ENCODE assay signal across 20 cellular contexts in genomic region chr14:91065266-91065665, GRCh38. TPM values are rescaled to one million over a fixed set of nuclear protein-coding genes. Genes with fewer than 3 reads are reported as not detected.
DNase-seq lines count a peak whose midpoint lies in the region; ATAC-seq and TF ChIP-seq lines count a peak whose summit lies in the region.
"Had no signal": no experiment of that assay in that cellular context is flagged by ENCODE, and none has a peak within 500 bp of the region (broad histone marks: within the 10 kb centered on the region; RNA-seq: fewer than 3 reads in every experiment).

No MANE protein-coding gene starts in this region.

- no peak for ATAC-seq in activated CD4-positive, alpha-beta T cell treated with anti-CD3 and anti-CD28 coated beads for 36 hours
- ATAC-seq in natural killer cell, result no peak
- ATAC-seq: lower lobe of right lung, upper lobe of right lung had no signal

- no peak for TF ChIP-seq POLR2A in lower leg skin (IDR thresholded peaks at IDR 0.05)

- no peaks in the 10 kb centered on the region for H3K9me3 ChIP-seq in CD8-positive, alpha-beta memory T cell (ENCODE audit: low read length)
- H3K9me3 ChIP-seq: Caco-2, lower lobe of right lung, upper lobe of right lung had no signal

- H3K27me3 Mint-ChIP-seq in activated CD4-positive, alpha-beta T cell treated with anti-CD3 and anti-CD28 coated beads for 36 hours, result no peaks in the 10 kb centered on the region
- H3K27me3 Mint-ChIP-seq in CD8-positive, alpha-beta memory T cell, result no peaks in the 10 kb centered on the region
- no peaks in the 10 kb centered on the region for H3K27me3 Mint-ChIP-seq in activated naive CD8-positive, alpha-beta T cell treated with anti-CD3 and anti-CD28 coated beads for 36 hours
- H3K27me3 Mint-ChIP-seq in natural killer cell (ENCODE audit: low read depth in 2 of 2), result no peaks in the 10 kb centered on the region

- peak overlapping the region; percentile 61 for H3K27ac Mint-ChIP-seq in activated CD4-positive, alpha-beta T cell treated with anti-CD3 and anti-CD28 coated beads for 36 hours
- H3K27ac Mint-ChIP-seq in CD8-positive, alpha-beta memory T cell, result peak overlapping the region in 7 of 8 donors; percentile 14 to 86 (median 44)
- H3K27ac Mint-ChIP-seq in activated naive CD8-positive, alpha-beta T cell treated with anti-CD3 and anti-CD28 coated beads for 36 hours, result peak overlapping the region; percentile 66
- peak overlapping the region; percentile 91 to 94 for H3K27ac Mint-ChIP-seq in natural killer cell
- H3K27ac Mint-ChIP-seq: IgD-negative memory B cell had no signal

- H3K27ac ChIP-seq in CD8-positive, alpha-beta memory T cell (ENCODE audit: low read depth, low read length), result no peak overlapping the region
- H3K27ac ChIP-seq: esophagus squamous epithelium, lower lobe of right lung, upper lobe of right lung had no signal

- no peak for TF ChIP-seq CTCF in natural killer cell (IDR thresholded peaks at IDR 0.05)
- no peak for TF ChIP-seq CTCF in lower leg skin (IDR thresholded peaks at IDR 0.05)
- TF ChIP-seq CTCF in GM10248 (IDR thresholded peaks at IDR 0.05; ENCODE audit: control extremely low read depth, extremely low read depth, low read depth, missing control alignments), result no peak

- no peaks in the 10 kb centered on the region for H3K27me3 ChIP-seq in CD8-positive, alpha-beta memory T cell (ENCODE audit: insufficient read depth, low read length, poor library complexity, severe bottlenecking)
- H3K27me3 ChIP-seq: esophagus squamous epithelium, stomach, upper lobe of right lung had no signal

- no peak overlapping the region for H3K4me3 ChIP-seq in CD8-positive, alpha-beta memory T cell (ENCODE audit: low read length)
- H3K4me3 ChIP-seq in lower leg skin (ENCODE audit: low read depth, poor library complexity, severe bottlenecking), result no peak overlapping the region
- H3K4me3 ChIP-seq: esophagus squamous epithelium, lower lobe of right lung, stomach, upper lobe of right lung had no signal

- DNase-seq in activated CD4-positive, alpha-beta T cell treated with anti-CD3 and anti-CD28 coated beads for 36 hours, result no peak
- no peak for DNase-seq in activated CD4-positive, alpha-beta T cell treated with anti-CD3 and anti-CD28 coated beads for 48 hours
- DNase-seq in CD8-positive, alpha-beta memory T cell, result no peak
- no peak for DNase-seq in activated naive CD8-positive, alpha-beta T cell treated with anti-CD3 and anti-CD28 coated beads for 36 hours
- no peak for DNase-seq in natural killer cell
- no peak for DNase-seq in lower leg skin (ENCODE audit: low spot score in 2 of 2)
- no peak for DNase-seq in hypothalamus (lab: John Stamatoyannopoulos, UW)
- DNase-seq in GM10248 (ENCODE audit: extremely low spot score), result no peak
- DNase-seq: activated CD8-positive, alpha-beta memory T cell treated with anti-CD3 and anti-CD28 coated beads, Interleukin-2, amount 50 U/mL, for 4 hours; Caco-2; DND-41; effector CD4-positive, alpha-beta T cell; esophagus squamous epithelium; lower lobe of right lung; NCI-H69; stimulated activated CD4-positive, alpha-beta T cell treated with anti-CD3 and anti-CD28 coated beads, Interleukin-2, amount 100 ng/mL, for 48 hours; stomach; T1000; upper lobe of right lung had no signal

- no peak overlapping the region for H3K4me3 Mint-ChIP-seq in activated CD4-positive, alpha-beta T cell treated with anti-CD3 and anti-CD28 coated beads for 36 hours
- H3K4me3 Mint-ChIP-seq in CD8-positive, alpha-beta memory T cell, result peak overlapping the region in 5 of 7 donors; percentile 6 to 56 (median 10)
- H3K4me3 Mint-ChIP-seq in activated naive CD8-positive, alpha-beta T cell treated with anti-CD3 and anti-CD28 coated beads for 36 hours, result no peak overlapping the region
- peak overlapping the region; percentile 55 for H3K4me3 Mint-ChIP-seq in natural killer cell
- H3K4me3 Mint-ChIP-seq: IgD-negative memory B cell had no signal

- no peaks in the 10 kb centered on the region for H3K36me3 ChIP-seq in CD8-positive, alpha-beta memory T cell (ENCODE audit: insufficient read depth, low read length)
- H3K36me3 ChIP-seq: esophagus squamous epithelium, lower lobe of right lung, stomach, upper lobe of right lung had no signal

- POLR2A ChIA-PET in activated CD4-positive, alpha-beta T cell treated with anti-CD3 and anti-CD28 coated beads for 36 hours (lab: Charles Lee), result no interaction called here
- POLR2A ChIA-PET in CD8-positive, alpha-beta memory T cell (lab: Charles Lee), result interaction anchor here (1.0 kb wide), 1 partner anchor 13 kb away, joined by 3 read pairs; no protein-coding TSS in a partner anchor
- POLR2A ChIA-PET in GM10248 (lab: Yijun Ruan, JAX), result no interaction called here

- CTCF ChIA-PET in activated CD4-positive, alpha-beta T cell treated with anti-CD3 and anti-CD28 coated beads for 36 hours (lab: Charles Lee), result interaction anchor here (1.6 to 2.6 kb wide), 2 partner anchors 39 to 50 kb away, joined by 4 to 9 read pairs; partner anchors contain the start of gene DGLUCY
- CTCF ChIA-PET in CD8-positive, alpha-beta memory T cell (lab: Charles Lee), result interaction anchor here (0.8 kb wide), 2 partner anchors 13 to 108 kb away, joined by 3 read pairs; no protein-coding TSS in a partner anchor
- CTCF ChIA-PET in GM10248 (lab: Yijun Ruan, JAX), result interaction anchor here (1.0 to 1.4 kb wide), 2 partner anchors 15 to 16 kb away, joined by 3 read pairs; no protein-coding TSS in a partner anchor

- H3K36me3 Mint-ChIP-seq in activated CD4-positive, alpha-beta T cell treated with anti-CD3 and anti-CD28 coated beads for 36 hours (ENCODE audit: low read depth), result peaks cover 9% of the 10 kb centered on the region
- peaks cover 0 to 4% (median 0%) of the 10 kb centered on the region in 3 donors for H3K36me3 Mint-ChIP-seq in CD8-positive, alpha-beta memory T cell
- H3K36me3 Mint-ChIP-seq in activated naive CD8-positive, alpha-beta T cell treated with anti-CD3 and anti-CD28 coated beads for 36 hours, result peaks cover 20% of the 10 kb centered on the region
- no peaks in the 10 kb centered on the region for H3K36me3 Mint-ChIP-seq in natural killer cell
- H3K36me3 Mint-ChIP-seq: IgD-negative memory B cell had no signal

- 32% methylated on average over 3 of the region's 3 CpGs for WGBS in lower leg skin, 2 donors

- peaks cover 59% of the 10 kb centered on the region for H3K4me1 Mint-ChIP-seq in activated CD4-positive, alpha-beta T cell treated with anti-CD3 and anti-CD28 coated beads for 36 hours
- H3K4me1 Mint-ChIP-seq in CD8-positive, alpha-beta memory T cell, result peaks cover 63 to 72% (median 71%) of the 10 kb centered on the region in 3 donors
- H3K4me1 Mint-ChIP-seq in activated naive CD8-positive, alpha-beta T cell treated with anti-CD3 and anti-CD28 coated beads for 36 hours, result peaks cover 58% of the 10 kb centered on the region
- peaks cover 65 to 70% of the 10 kb centered on the region in 2 donors for H3K4me1 Mint-ChIP-seq in natural killer cell

- H3K9me3 Mint-ChIP-seq in activated CD4-positive, alpha-beta T cell treated with anti-CD3 and anti-CD28 coated beads for 36 hours (ENCODE audit: low read depth), result peaks cover 8% of the 10 kb centered on the region
- H3K9me3 Mint-ChIP-seq in CD8-positive, alpha-beta memory T cell, result peaks cover 0 to 2% (median 0%) of the 10 kb centered on the region in 5 donors
- peaks cover 13% of the 10 kb centered on the region for H3K9me3 Mint-ChIP-seq in activated naive CD8-positive, alpha-beta T cell treated with anti-CD3 and anti-CD28 coated beads for 36 hours
- H3K9me3 Mint-ChIP-seq in natural killer cell, result no peaks in the 10 kb centered on the region
- H3K9me3 Mint-ChIP-seq: IgD-negative memory B cell had no signal

- intact Hi-C loops in activated CD4-positive, alpha-beta T cell treated with anti-CD3 and anti-CD28 coated beads for 36 hours (cut with DNase I, micrococcal nuclease), result loop anchor here in 1 of 2 experiments (10.0 kb wide), 2 partner anchors 800 to 1450 kb away; partner anchors contain the start of gene TC2N
- intact Hi-C loops in natural killer cell (cut with micrococcal nuclease) (loop anchor here (10.0 kb wide), 3 partner anchors 240 to 1110 kb away; partner anchors contain the start of genes EFCAB11 and TDP1), lower leg skin (cut with DNase I; ENCODE audit: low total_unique reads) (no loop called here)

- peaks cover 85% of the 10 kb centered on the region for H3K4me1 ChIP-seq in CD8-positive, alpha-beta memory T cell (ENCODE audit: insufficient read depth, low read length)
- H3K4me1 ChIP-seq: Caco-2 had no signal

RNA-seq across cellular contexts. Expression of gene RPS6KA5, which starts 4.8 kb away (rescaled TPM):
- 10 to 100 TPM; 11.9 to 13.8 TPM for total RNA-seq in activated CD4-positive, alpha-beta T cell treated with anti-CD3 and anti-CD28 coated beads for 36 hours
- 10 to 100 TPM; 17.7 to 19.9 TPM for total RNA-seq in CD8-positive, alpha-beta memory T cell
- 21.3 TPM for polyA plus RNA-seq in CD8-positive, alpha-beta memory T cell
- total RNA-seq in activated naive CD8-positive, alpha-beta T cell treated with anti-CD3 and anti-CD28 coated beads for 36 hours, result 10 to 100 TPM; 10.1 to 13.1 TPM
- total RNA-seq in natural killer cell (10 to 100 TPM; 24.1 to 28.5 (median 27.9) TPM), lower leg skin (10 to 100 TPM in 2 of 4 donors, 1 to 10 TPM in 2; 8.2 to 13.6 (median 10.2) TPM)

RNA-seq across cellular contexts. Expression of gene DGLUCY, which starts 48.6 kb away (rescaled TPM):
- 10 to 100 TPM; 46.3 to 55.2 TPM for total RNA-seq in activated CD4-positive, alpha-beta T cell treated with anti-CD3 and anti-CD28 coated beads for 36 hours
- 10 to 100 TPM; 45.3 to 48.7 TPM for total RNA-seq in CD8-positive, alpha-beta memory T cell
- polyA plus RNA-seq in CD8-positive, alpha-beta memory T cell, result 55.5 TPM
- total RNA-seq in activated naive CD8-positive, alpha-beta T cell treated with anti-CD3 and anti-CD28 coated beads for 36 hours, result 10 to 100 TPM; 31.9 to 36.1 TPM
- total RNA-seq in natural killer cell (100 to 1,000 TPM; 108 to 142 (median 110) TPM), lower leg skin (10 to 100 TPM; 27.8 to 65.0 (median 61.3) TPM)

Comparison
In these comparisons a context has a peak if more than half of its experiments do, and no peak if none do; other contexts are left out.
1. H3K4me3 Mint-ChIP-seq: peak in CD8-positive, alpha-beta memory T cell (5 of 7) and natural killer cell (single experiment); none in activated CD4-positive, alpha-beta T cell treated with anti-CD3 and anti-CD28 coated beads for 36 hours (single experiment) and activated naive CD8-positive, alpha-beta T cell treated with anti-CD3 and anti-CD28 coated beads for 36 hours (single experiment).
2. Peak in every context shown above with its lines, with median percentiles within 50 percentile points of each other: H3K27ac Mint-ChIP-seq.